8 cellular contexts compared by ENCODE assay signal in genomic region chr20:1466211-1467081, GRCh38. TPM values are rescaled to one million over a fixed set of nuclear protein-coding genes. Genes with fewer than 3 reads are reported as not detected.
DNase-seq lines count a peak whose midpoint lies in the region; ATAC-seq and TF ChIP-seq lines count a peak whose summit lies in the region.

Gene NSFL1C (minus strand): TSS chr20:1466849. CDS start chr20:1466824, 25 bp downstream.

- peaks cover 31% of the 10 kb centered on the region for H3K36me3 Mint-ChIP-seq in activated B cell treated with CpG ODN at 0.5 μM for 24 hours (ENCODE audit: low read depth)

- H3K4me1 Mint-ChIP-seq in activated B cell treated with CpG ODN at 0.5 μM for 24 hours: peaks cover 81% of the 10 kb centered on the region

- no peaks in the 10 kb centered on the region for H3K9me3 Mint-ChIP-seq in activated B cell treated with CpG ODN at 0.5 μM for 24 hours

- POLR2A ChIA-PET in activated B cell treated with CpG ODN at 0.5 μM for 24 hours (lab: Charles Lee): interaction anchor here (0.9 to 2.8 kb wide), 7 partner anchors 29 to 1186 kb away, joined by 3 to 25 read pairs (median 6); partner anchors contain the start of genes FKBP1A and NOP56

- peak within 1 kb of the TSS; percentile 86 for H3K4me3 Mint-ChIP-seq in activated B cell treated with CpG ODN at 0.5 μM for 24 hours

- peak within 1 kb of the TSS; percentile 89 for H3K27ac Mint-ChIP-seq in activated B cell treated with CpG ODN at 0.5 μM for 24 hours

- ATAC-seq in GM18909 (IDR thresholded peaks at IDR 0.05; ENCODE audit: poor library complexity, unreplicated experiment) (peak; percentile 89), HG03175 (IDR thresholded peaks at IDR 0.05; ENCODE audit: unreplicated experiment) (peak; percentile 92), activated B cell treated with CpG ODN at 0.5 μM for 24 hours (ENCODE audit: low read depth) (peak; percentile 92)

- DNase-seq in AG08396 (ENCODE audit: low spot score) (peak; percentile 97), NCI-H226 (peak; percentile 77), activated B cell treated with CpG ODN at 0.5 μM for 24 hours (peak; percentile 100), caudate nucleus (lab: John Stamatoyannopoulos, UW) (peak in 60 of 61 donors; percentile 55 to 97 (median 92)), iris pigment epithelial cell (ENCODE audit: low read depth) (peak; percentile 95)
- DNase-seq in stimulated activated CD4-positive, alpha-beta T cell treated with anti-CD3 and anti-CD28 coated beads, Interleukin-12 subunit alpha, Interleukin-12 subunit beta, amount 100 ng/mL, for 4 hours: peak; percentile 97

- intact Hi-C loops in activated B cell treated with CpG ODN at 0.5 μM for 24 hours (cut with micrococcal nuclease): loop anchor here (1.0 to 10.0 kb wide), 11 partner anchors 37 to 1188 kb away; partner anchors contain the start of genes CSNK2A1, FKBP1A, NOP56 and PSMF1

- peak; percentile 93 for TF ChIP-seq CTCF in activated B cell treated with CpG ODN at 0.5 μM for 24 hours (IDR thresholded peaks at IDR 0.05)

- CTCF ChIA-PET in activated B cell treated with CpG ODN at 0.5 μM for 24 hours (lab: Charles Lee): interaction anchor here (0.8 to 4.9 kb wide), 10 partner anchors 10 to 154 kb away, joined by 3 to 65 read pairs (median 4); no protein-coding TSS in a partner anchor

- H3K27me3 Mint-ChIP-seq in activated B cell treated with CpG ODN at 0.5 μM for 24 hours: no peaks in the 10 kb centered on the region

- peak within 1 kb of the TSS; percentile 68 for H3K27ac ChIP-seq in caudate nucleus (ENCODE audit: low read depth, low read length)

RNA-seq across cellular contexts. Expression of gene NSFL1C, which starts in this region (rescaled TPM):
- total RNA-seq in activated B cell treated with CpG ODN at 0.5 μM for 24 hours: 81.7 and 89.4 TPM in 2 replicates

Comparison
In these comparisons a context has a peak if more than half of its experiments do, and no peak if none do; other contexts are left out.
1. Peak in every context shown above with its lines: DNase-seq, ATAC-seq and H3K27ac ChIP-seq.